ENCODE assay signal across 11 cellular contexts in genomic region chr1:40650075-40650474, GRCh38. TPM values are rescaled to one million over a fixed set of nuclear protein-coding genes. Genes with fewer than 3 reads are reported as not detected.
DNase-seq lines count a peak whose midpoint lies in the region; ATAC-seq and TF ChIP-seq lines count a peak whose summit lies in the region.
"Had no signal": no experiment of that assay in that cellular context is flagged by ENCODE, and none has a peak within 500 bp of the region (broad histone marks: within the 10 kb centered on the region; RNA-seq: fewer than 3 reads in every experiment).

No MANE protein-coding gene starts in this region.

- intact Hi-C loops in tibial artery (cut with DNase I; ENCODE audit: low total_unique reads) = no loop called here

- no peak overlapping the region for H3K27ac Mint-ChIP-seq in activated T-helper 17 cell treated with anti-CD3 and anti-CD28 coated beads, Interleukin-2, amount 50 U/mL, for 72 hours
- H3K27ac Mint-ChIP-seq: activated naive CD8-positive, alpha-beta T cell had no signal

- H3K36me3 Mint-ChIP-seq in activated T-helper 17 cell treated with anti-CD3 and anti-CD28 coated beads, Interleukin-2, amount 50 U/mL, for 72 hours (ENCODE audit: low read depth) = no peaks in the 10 kb centered on the region

- peak; percentile 5 for TF ChIP-seq CTCF in AG04449 (IDR thresholded peaks at IDR 0.05; ENCODE audit: insufficient read depth, low read length, missing control alignments)
- TF ChIP-seq CTCF in GM12872 (IDR thresholded peaks at IDR 0.05; ENCODE audit: insufficient read depth, low read depth, low read length) = peak; percentile 78
- TF ChIP-seq CTCF in WERI-Rb-1 (IDR thresholded peaks at IDR 0.05; ENCODE audit: low read depth, low read length) = peak; percentile 75
- TF ChIP-seq CTCF in tibial artery (IDR thresholded peaks at IDR 0.05) = peak in 1 of 2 experiments; percentile 7

- H3K4me3 Mint-ChIP-seq in activated T-helper 17 cell treated with anti-CD3 and anti-CD28 coated beads, Interleukin-2, amount 50 U/mL, for 72 hours = no peak overlapping the region
- H3K4me3 Mint-ChIP-seq: activated naive CD8-positive, alpha-beta T cell had no signal

- DNase-seq in AG04449 (ENCODE audit: low read depth, low spot score) = no peak
- DNase-seq in WERI-Rb-1 = peak; percentile 47
- DNase-seq in islet precursor cell = peak; percentile 59
- no peak for DNase-seq in AML-193 (lab: John Stamatoyannopoulos, UW)
- no peak for DNase-seq in tibial artery
- DNase-seq in activated CD4-positive, alpha-beta T cell treated with anti-CD3 and anti-CD28 coated beads, Interleukin-2, amount 50 U/mL, for 4 hours = no peak
- DNase-seq: GM23248, SW 1271 had no signal

- POLR2A ChIA-PET in AG04449 (lab: Yijun Ruan, JAX) = no interaction called here

- H3K4me1 Mint-ChIP-seq in activated T-helper 17 cell treated with anti-CD3 and anti-CD28 coated beads, Interleukin-2, amount 50 U/mL, for 72 hours = peaks cover 10% of the 10 kb centered on the region

- no peaks in the 10 kb centered on the region for H3K9me3 ChIP-seq in WERI-Rb-1 (ENCODE audit: severe bottlenecking)
- no peaks in the 10 kb centered on the region for H3K9me3 ChIP-seq in tibial artery

- peaks cover 0 to 13% (median 3%) of the 10 kb centered on the region in 4 donors for H3K4me1 ChIP-seq in tibial artery

- H3K4me3 ChIP-seq in AG04449 (ENCODE audit: low read depth, low read length) (no peak overlapping the region), WERI-Rb-1 (ENCODE audit: low read depth, low read length) (no peak overlapping the region), tibial artery (no peak overlapping the region)
- H3K4me3 ChIP-seq: GM23248 had no signal

- peaks cover 3% of the 10 kb centered on the region for H3K27me3 Mint-ChIP-seq in activated T-helper 17 cell treated with anti-CD3 and anti-CD28 coated beads, Interleukin-2, amount 50 U/mL, for 72 hours

- H3K36me3 ChIP-seq in WERI-Rb-1 (no peaks in the 10 kb centered on the region), tibial artery (peaks cover 0 to under 1% (median 0%) of the 10 kb centered on the region in 3 donors)

- no peaks in the 10 kb centered on the region for H3K27me3 ChIP-seq in WERI-Rb-1 (ENCODE audit: insufficient read depth, low read depth, severe bottlenecking)
- peaks cover 0 to 11% of the 10 kb centered on the region in 2 donors for H3K27me3 ChIP-seq in tibial artery

- CTCF ChIA-PET in AG04449 (lab: Yijun Ruan, JAX) = interaction anchor here (1.4 to 1.5 kb wide), 2 partner anchors 16 to 19 kb away, joined by 3 read pairs; no protein-coding TSS in a partner anchor

- no peaks in the 10 kb centered on the region for H3K9me3 Mint-ChIP-seq in activated T-helper 17 cell treated with anti-CD3 and anti-CD28 coated beads, Interleukin-2, amount 50 U/mL, for 72 hours

- H3K27ac ChIP-seq in WERI-Rb-1 (peak overlapping the region; percentile 25; the same call in 1 of the 2 replicates), tibial artery (no peak overlapping the region)
- H3K27ac ChIP-seq: GM23248 had no signal

- no peak for ATAC-seq in activated T-helper 17 cell treated with anti-CD3 and anti-CD28 coated beads, Interleukin-2, amount 50 U/mL, for 72 hours (replicated peaks)

RNA-seq across cellular contexts. Expression of gene RIMS3, which starts 15.4 kb away (rescaled TPM):
- 1 to 10 TPM; 3.0 to 4.2 TPM for total RNA-seq in activated T-helper 17 cell treated with anti-CD3 and anti-CD28 coated beads, Interleukin-2, amount 50 U/mL, for 72 hours
- total RNA-seq: GM23248 had no signal

RNA-seq across cellular contexts. Expression of gene NFYC, which starts 41.4 kb away (rescaled TPM):
- 10 to 100 TPM; 61.2 to 65.2 TPM for total RNA-seq in activated T-helper 17 cell treated with anti-CD3 and anti-CD28 coated beads, Interleukin-2, amount 50 U/mL, for 72 hours

Comparison
In these comparisons a context has a peak if more than half of its experiments do, and no peak if none do; other contexts are left out.
1. DNase-seq: peak in WERI-Rb-1 (single experiment) and islet precursor cell (single experiment); none in AG04449 (single experiment), AML-193 (0 of 2), tibial artery (0 of 2) and activated CD4-positive, alpha-beta T cell treated with anti-CD3 and anti-CD28 coated beads, Interleukin-2, amount 50 U/mL, for 4 hours (0 of 2).